ENCODE assay signal across 1 cellular context in the genomic region with DNA sequence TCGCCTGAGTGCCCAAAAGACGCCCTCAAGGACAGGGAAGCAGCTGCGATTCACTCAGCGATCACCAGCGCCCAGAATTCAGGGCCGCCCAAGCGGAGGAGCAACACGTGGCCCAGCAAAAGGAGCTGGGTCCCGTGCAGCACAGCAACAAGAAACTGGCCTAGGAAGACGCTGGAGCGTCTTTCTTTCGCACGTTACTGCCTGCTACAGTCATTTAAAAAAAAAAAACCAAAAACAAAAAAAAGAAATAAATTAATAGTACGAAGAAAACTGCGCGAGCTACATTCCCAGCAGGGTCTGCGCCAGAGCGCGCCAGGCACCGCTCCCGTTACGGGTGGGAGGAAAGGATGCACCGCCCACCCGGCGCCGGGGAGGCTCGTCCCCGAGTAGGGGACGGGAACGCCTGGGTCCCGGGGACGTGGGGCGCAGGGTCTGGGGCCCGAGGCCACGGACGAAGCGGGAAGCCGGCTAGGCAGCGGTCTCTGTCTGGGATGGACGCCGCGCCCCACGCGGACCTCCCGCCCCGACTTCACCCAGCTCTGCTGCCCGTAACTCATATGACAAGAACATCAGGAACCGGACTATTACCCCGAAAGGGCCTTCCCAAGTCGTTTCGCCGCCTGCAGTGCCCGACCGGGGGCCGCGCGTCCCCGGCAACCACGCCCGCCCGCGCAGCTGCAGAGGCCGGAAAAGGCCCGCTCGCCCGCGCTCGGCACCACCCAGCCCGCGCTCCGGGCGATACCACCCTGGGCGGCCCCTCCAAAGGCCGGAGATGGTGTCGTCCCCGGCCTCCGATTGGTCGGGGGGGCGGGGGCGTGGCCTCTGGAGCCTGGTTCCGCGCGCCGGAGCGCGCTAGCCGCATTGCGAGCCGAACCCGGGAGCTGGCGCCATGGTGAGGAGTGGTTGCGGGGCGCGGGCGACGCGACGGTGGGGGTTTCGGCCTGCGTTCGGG.
TF ChIP-seq lines count a peak whose summit lies in the region.

TSS of gene NOP56 (plus strand) at position 861 of the 952 bp plus-strand sequence. CDS start at position 890, 29 bp downstream.

TF ChIP-seq in HepG2, 621 proteins besides CTCF, POLR2A, EP300 and RAD21 (continued from another document and continues in another):
- TF ChIP-seq GFI1 (CRISPR knock-in tag; IDR thresholded peaks at IDR 0.05; ENCODE audit: borderline replicate concordance) = peak; percentile 85
- TF ChIP-seq ZNF296 (CRISPR knock-in tag; conservative IDR thresholded peaks at IDR 0.05) = no peak
- no peak for TF ChIP-seq ZBTB7A (CRISPR knock-in tag; IDR thresholded peaks at IDR 0.05)
- no peak for TF ChIP-seq NFE2L2 (IDR thresholded peaks at IDR 0.05; ENCODE audit: low read length)
- no peak for TF ChIP-seq ZNF207 (IDR thresholded peaks at IDR 0.05; ENCODE audit: borderline replicate concordance)
- peak; percentile 61 for TF ChIP-seq ZMYM3 (CRISPR knock-in tag; IDR thresholded peaks at IDR 0.05)
- TF ChIP-seq ATF1 (CRISPR knock-in tag; IDR thresholded peaks at IDR 0.05) = no peak
- peak; percentile 94 for TF ChIP-seq SP4 (CRISPR knock-in tag; IDR thresholded peaks at IDR 0.05)
- peak; percentile 99 for TF ChIP-seq ARNT2 (CRISPR knock-in tag; IDR thresholded peaks at IDR 0.05; ENCODE audit: low read depth)
- no peak for TF ChIP-seq FOXA1 (IDR thresholded peaks at IDR 0.05)
- TF ChIP-seq FOXA1 (CRISPR knock-in tag; IDR thresholded peaks at IDR 0.05) = no peak
- TF ChIP-seq TP53 (CRISPR knock-in tag; conservative IDR thresholded peaks at IDR 0.05) = peak; percentile 25; the same call in 1 of the 2 replicates
- TF ChIP-seq FOXP4 (CRISPR knock-in tag; IDR thresholded peaks at IDR 0.05) = peak; percentile 41; the same call in 1 of the 2 replicates
- peak; percentile 14; the same call in 1 of the 2 replicates for TF ChIP-seq HNF4G (IDR thresholded peaks at IDR 0.05; ENCODE audit: borderline replicate concordance, low read depth, low read length)
- peak; percentile 81; the same call in 1 of the 2 replicates for TF ChIP-seq HNF4G (CRISPR knock-in tag; IDR thresholded peaks at IDR 0.05; ENCODE audit: borderline replicate concordance, low read depth)
- peak; percentile 91; the same call in 2 of the 3 replicates for TF ChIP-seq MXI1 (IDR thresholded peaks at IDR 0.05; ENCODE audit: borderline replicate concordance, low read depth, low read length)
- no peak for TF ChIP-seq HMG20B (CRISPR knock-in tag; conservative IDR thresholded peaks at IDR 0.05)
- TF ChIP-seq REPIN1 (CRISPR knock-in tag; IDR thresholded peaks at IDR 0.05; ENCODE audit: borderline replicate concordance, low read depth) = peak; percentile 90
- TF ChIP-seq, protein P1, sequence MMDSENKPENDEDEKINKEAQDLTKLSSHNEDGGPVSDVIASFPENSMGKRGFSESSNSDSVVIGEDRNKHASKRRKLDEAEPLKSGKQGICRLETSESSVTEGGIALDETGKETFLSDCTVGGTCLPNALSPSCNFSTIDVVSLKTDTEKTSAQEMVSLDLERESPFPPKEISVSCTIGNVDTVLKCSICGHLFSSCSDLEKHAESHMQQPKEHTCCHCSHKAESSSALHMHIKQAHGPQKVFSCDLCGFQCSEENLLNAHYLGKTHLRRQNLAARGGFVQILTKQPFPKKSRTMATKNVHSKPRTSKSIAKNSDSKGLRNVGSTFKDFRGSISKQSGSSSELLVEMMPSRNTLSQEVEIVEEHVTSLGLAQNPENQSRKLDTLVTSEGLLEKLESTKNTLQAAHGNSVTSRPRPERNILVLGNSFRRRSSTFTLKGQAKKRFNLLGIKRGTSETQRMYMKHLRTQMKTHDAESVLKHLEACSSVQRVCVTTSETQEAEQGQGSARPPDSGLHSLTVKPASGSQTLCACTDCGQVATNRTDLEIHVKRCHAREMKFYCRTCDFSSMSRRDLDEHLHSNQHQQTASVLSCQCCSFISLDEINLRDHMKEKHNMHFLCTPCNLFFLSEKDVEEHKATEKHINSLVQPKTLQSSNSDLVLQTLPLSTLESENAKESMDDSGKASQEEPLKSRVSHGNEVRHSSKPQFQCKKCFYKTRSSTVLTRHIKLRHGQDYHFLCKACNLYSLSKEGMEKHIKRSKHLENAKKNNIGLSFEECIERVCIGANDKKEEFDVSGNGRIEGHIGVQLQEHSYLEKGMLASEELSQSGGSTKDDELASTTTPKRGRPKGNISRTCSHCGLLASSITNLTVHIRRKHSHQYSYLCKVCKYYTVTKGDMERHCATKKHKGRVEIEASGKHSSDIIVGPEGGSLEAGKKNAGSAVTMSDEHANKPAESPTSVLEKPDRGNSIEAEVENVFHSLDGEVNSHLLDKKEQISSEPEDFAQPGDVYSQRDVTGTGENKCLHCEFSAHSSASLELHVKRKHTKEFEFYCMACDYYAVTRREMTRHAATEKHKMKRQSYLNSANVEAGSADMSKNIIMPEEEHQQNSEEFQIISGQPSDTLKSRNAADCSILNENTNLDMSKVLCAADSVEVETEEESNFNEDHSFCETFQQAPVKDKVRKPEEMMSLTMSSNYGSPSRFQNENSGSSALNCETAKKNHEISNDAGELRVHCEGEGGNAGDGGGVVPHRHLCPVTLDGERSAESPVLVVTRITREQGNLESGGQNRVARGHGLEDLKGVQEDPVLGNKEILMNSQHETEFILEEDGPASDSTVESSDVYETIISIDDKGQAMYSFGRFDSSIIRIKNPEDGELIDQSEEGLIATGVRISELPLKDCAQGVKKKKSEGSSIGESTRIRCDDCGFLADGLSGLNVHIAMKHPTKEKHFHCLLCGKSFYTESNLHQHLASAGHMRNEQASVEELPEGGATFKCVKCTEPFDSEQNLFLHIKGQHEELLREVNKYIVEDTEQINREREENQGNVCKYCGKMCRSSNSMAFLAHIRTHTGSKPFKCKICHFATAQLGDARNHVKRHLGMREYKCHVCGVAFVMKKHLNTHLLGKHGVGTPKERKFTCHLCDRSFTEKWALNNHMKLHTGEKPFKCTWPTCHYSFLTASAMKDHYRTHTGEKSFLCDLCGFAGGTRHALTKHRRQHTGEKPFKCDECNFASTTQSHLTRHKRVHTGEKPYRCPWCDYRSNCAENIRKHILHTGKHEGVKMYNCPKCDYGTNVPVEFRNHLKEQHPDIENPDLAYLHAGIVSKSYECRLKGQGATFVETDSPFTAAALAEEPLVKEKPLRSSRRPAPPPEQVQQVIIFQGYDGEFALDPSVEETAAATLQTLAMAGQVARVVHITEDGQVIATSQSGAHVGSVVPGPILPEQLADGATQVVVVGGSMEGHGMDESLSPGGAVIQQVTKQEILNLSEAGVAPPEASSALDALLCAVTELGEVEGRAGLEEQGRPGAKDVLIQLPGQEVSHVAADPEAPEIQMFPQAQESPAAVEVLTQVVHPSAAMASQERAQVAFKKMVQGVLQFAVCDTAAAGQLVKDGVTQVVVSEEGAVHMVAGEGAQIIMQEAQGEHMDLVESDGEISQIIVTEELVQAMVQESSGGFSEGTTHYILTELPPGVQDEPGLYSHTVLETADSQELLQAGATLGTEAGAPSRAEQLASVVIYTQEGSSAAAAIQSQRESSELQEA (CRISPR knock-in tag; IDR thresholded peaks at IDR 0.05; ENCODE audit: not compliant biosample characterization) = peak; percentile 77
- peak; percentile 60; the same call in 1 of the 2 replicates for TF ChIP-seq ZNF598 (CRISPR knock-in tag; IDR thresholded peaks at IDR 0.05; ENCODE audit: borderline replicate concordance)
- TF ChIP-seq ZNF234 (CRISPR knock-in tag; conservative IDR thresholded peaks at IDR 0.05) = peak; percentile 26; the same call in 1 of the 2 replicates
- TF ChIP-seq, protein P2, sequence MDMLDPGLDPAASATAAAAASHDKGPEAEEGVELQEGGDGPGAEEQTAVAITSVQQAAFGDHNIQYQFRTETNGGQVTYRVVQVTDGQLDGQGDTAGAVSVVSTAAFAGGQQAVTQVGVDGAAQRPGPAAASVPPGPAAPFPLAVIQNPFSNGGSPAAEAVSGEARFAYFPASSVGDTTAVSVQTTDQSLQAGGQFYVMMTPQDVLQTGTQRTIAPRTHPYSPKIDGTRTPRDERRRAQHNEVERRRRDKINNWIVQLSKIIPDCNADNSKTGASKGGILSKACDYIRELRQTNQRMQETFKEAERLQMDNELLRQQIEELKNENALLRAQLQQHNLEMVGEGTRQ (IDR thresholded peaks at IDR 0.05; ENCODE audit: low read depth, low read length) = peak; percentile 56
- TF ChIP-seq, protein P2 (CRISPR knock-in tag; IDR thresholded peaks at IDR 0.05; ENCODE audit: borderline replicate concordance) = peak; percentile 74
- TF ChIP-seq RFXAP (CRISPR knock-in tag; IDR thresholded peaks at IDR 0.05; ENCODE audit: borderline replicate concordance) = no peak; the same call in none of the 2 replicates
- TF ChIP-seq ARNT (IDR thresholded peaks at IDR 0.05) = no peak
- peak; percentile 90 for TF ChIP-seq AGO2 (optimal IDR thresholded peaks at IDR 0.05; ENCODE audit: low read depth, low read length)
- TF ChIP-seq ETV5 (CRISPR knock-in tag; IDR thresholded peaks at IDR 0.05; ENCODE audit: borderline replicate concordance) = no peak; the same call in none of the 2 replicates
- TF ChIP-seq ZNF569 (CRISPR knock-in tag; IDR thresholded peaks at IDR 0.05; ENCODE audit: borderline replicate concordance) = peak; percentile 96
- peak; percentile 95 for TF ChIP-seq ZNF547 (CRISPR knock-in tag; IDR thresholded peaks at IDR 0.05)
- TF ChIP-seq YEATS4 (CRISPR knock-in tag; IDR thresholded peaks at IDR 0.05; ENCODE audit: borderline replicate concordance) = peak; percentile 100
- TF ChIP-seq DR1 (CRISPR knock-in tag; IDR thresholded peaks at IDR 0.05) = peak; percentile 97
- TF ChIP-seq PLSCR1 (CRISPR knock-in tag; IDR thresholded peaks at IDR 0.05; ENCODE audit: borderline replicate concordance) = peak; percentile 95; the same call in 1 of the 2 replicates
- 0 out of 2 replicates have a peak, but pooled peaks have one; percentile 6 for TF ChIP-seq ZNF253 (CRISPR knock-in tag; IDR thresholded peaks at IDR 0.05; ENCODE audit: borderline replicate concordance)
- peak; percentile 36; the same call in 1 of the 2 replicates for TF ChIP-seq ZNF552 (CRISPR knock-in tag; IDR thresholded peaks at IDR 0.05; ENCODE audit: borderline replicate concordance)
- TF ChIP-seq, protein P3, sequence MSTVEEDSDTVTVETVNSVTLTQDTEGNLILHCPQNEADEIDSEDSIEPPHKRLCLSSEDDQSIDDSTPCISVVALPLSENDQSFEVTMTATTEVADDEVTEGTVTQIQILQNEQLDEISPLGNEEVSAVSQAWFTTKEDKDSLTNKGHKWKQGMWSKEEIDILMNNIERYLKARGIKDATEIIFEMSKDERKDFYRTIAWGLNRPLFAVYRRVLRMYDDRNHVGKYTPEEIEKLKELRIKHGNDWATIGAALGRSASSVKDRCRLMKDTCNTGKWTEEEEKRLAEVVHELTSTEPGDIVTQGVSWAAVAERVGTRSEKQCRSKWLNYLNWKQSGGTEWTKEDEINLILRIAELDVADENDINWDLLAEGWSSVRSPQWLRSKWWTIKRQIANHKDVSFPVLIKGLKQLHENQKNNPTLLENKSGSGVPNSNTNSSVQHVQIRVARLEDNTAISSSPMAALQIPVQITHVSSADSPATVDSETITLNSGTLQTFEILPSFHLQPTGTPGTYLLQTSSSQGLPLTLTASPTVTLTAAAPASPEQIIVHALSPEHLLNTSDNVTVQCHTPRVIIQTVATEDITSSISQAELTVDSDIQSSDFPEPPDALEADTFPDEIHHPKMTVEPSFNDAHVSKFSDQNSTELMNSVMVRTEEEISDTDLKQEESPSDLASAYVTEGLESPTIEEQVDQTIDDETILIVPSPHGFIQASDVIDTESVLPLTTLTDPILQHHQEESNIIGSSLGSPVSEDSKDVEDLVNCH (CRISPR knock-in tag; IDR thresholded peaks at IDR 0.05) = peak; percentile 27; the same call in 1 of the 2 replicates
- TF ChIP-seq, protein P4, sequence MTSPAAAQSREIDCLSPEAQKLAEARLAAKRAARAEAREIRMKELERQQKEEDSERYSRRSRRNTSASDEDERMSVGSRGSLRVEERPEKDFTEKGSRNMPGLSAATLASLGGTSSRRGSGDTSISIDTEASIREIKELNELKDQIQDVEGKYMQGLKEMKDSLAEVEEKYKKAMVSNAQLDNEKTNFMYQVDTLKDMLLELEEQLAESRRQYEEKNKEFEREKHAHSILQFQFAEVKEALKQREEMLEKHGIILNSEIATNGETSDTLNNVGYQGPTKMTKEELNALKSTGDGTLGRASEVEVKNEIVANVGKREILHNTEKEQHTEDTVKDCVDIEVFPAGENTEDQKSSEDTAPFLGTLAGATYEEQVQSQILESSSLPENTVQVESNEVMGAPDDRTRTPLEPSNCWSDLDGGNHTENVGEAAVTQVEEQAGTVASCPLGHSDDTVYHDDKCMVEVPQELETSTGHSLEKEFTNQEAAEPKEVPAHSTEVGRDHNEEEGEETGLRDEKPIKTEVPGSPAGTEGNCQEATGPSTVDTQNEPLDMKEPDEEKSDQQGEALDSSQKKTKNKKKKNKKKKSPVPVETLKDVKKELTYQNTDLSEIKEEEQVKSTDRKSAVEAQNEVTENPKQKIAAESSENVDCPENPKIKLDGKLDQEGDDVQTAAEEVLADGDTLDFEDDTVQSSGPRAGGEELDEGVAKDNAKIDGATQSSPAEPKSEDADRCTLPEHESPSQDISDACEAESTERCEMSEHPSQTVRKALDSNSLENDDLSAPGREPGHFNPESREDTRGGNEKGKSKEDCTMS (CRISPR knock-in tag; conservative IDR thresholded peaks at IDR 0.05) = no peak
- no peak; the same call in 1 of the 2 replicates for TF ChIP-seq ZNF33A (CRISPR knock-in tag; IDR thresholded peaks at IDR 0.05; ENCODE audit: borderline replicate concordance)
- TF ChIP-seq KAT8 (CRISPR knock-in tag; IDR thresholded peaks at IDR 0.05) = peak; percentile 84
- no peak for TF ChIP-seq ZNF740 (CRISPR knock-in tag; IDR thresholded peaks at IDR 0.05)
